In the genomic region with DNA sequence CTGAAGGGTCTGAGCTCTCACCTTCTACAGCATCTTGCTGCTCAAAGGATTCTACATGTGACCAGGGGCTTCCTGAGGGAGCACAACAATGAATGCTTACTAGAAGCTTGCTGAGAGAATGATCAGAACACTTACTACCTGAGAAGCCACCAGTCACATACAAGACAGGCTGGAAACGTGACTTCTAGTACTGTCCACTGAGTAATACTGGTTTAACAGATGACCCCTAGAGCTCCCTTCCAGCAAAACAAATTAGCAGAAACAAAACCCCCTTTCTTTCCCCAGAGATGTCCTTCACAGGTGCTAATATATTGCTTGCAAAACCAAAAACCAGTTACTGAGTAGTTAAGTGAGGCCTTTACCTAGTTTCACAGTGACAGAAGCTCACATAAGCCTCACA, we compare ENCODE assay signal across 13 cellular contexts. TPM values are rescaled to one million over a fixed set of nuclear protein-coding genes. Genes with fewer than 3 reads are reported as not detected.
A peak's percentile ranks its signal among the peaks of the same experiment; 100 is the strongest.
DNase-seq lines count a peak whose midpoint lies in the region; ATAC-seq and TF ChIP-seq lines count a peak whose summit lies in the region.
"Had no signal": no experiment of that assay in that cellular context is flagged by ENCODE, and none has a peak within 500 bp of the region (broad histone marks: within the 10 kb centered on the region; RNA-seq: fewer than 3 reads in every experiment).

No MANE protein-coding gene starts in this region.

- POLR2A ChIA-PET in HCT116 (lab: Charles Lee), result no interaction called here

- H3K27ac Mint-ChIP-seq in Calu3 (ENCODE audit: unreplicated experiment), result no peak overlapping the region
- H3K27ac Mint-ChIP-seq in activated T-helper 2 cell treated with anti-CD3 and anti-CD28 coated beads, Interferon-gamma antibody, Interleukin-2, Interleukin-4, amounts not matched to agents 10 μg/mL and 5 μg/mL and 100 μg/mL, durations not matched to agents 14 hours and 24 hours and 36 hours, result no peak overlapping the region
- H3K27ac Mint-ChIP-seq in nephron, result no peak overlapping the region

- DNase-seq in Calu3, result no peak
- DNase-seq in HCT116 (ENCODE audit: low read depth, low spot score), result no peak
- DNase-seq in activated T-helper 2 cell treated with anti-CD3 and anti-CD28 coated beads, Interferon-gamma antibody, Interleukin-2, Interleukin-4, amounts not matched to agents 10 μg/mL and 5 μg/mL and 100 μg/mL, durations not matched to agents 14 hours and 24 hours and 36 hours (ENCODE audit: low spot score), result no peak
- DNase-seq in iPS-NIHi11 (ENCODE audit: low spot score), result no peak
- no peak for DNase-seq in WERI-Rb-1
- DNase-seq: DMS53, left cardiac atrium, NCI-H2227 treated with DMSO at 0.1 percent for 48 hours had no signal

- intact Hi-C loops in Calu3 (cut with micrococcal nuclease; ENCODE audit: unreplicated experiment) (no loop called here), HCT116 (cut with micrococcal nuclease) (loop anchor here (10.0 kb wide), 1 partner anchor 369 kb away; no protein-coding TSS in a partner anchor)
- intact Hi-C loops in activated T-helper 2 cell treated with anti-CD3 and anti-CD28 coated beads, Interferon-gamma antibody, Interleukin-2, Interleukin-4, amounts not matched to agents 10 μg/mL and 5 μg/mL and 100 μg/mL, durations not matched to agents 14 hours and 24 hours and 36 hours (cut with micrococcal nuclease), result loop anchor here (2.0 to 10.0 kb wide), 3 partner anchors 179 to 1019 kb away; a partner anchor contains a TSS

- H3K79me2 ChIP-seq in HCT116 (ENCODE audit: insufficient read depth, low read length), result peaks cover 93% of the 10 kb centered on the region

- peaks cover 11 to 18% of the 10 kb centered on the region in 2 experiments; a peak in 3 of 4 replicates for H3K4me1 ChIP-seq in HCT116 (ENCODE audit: control insufficient read depth in 1 of 2, insufficient read depth in 2 of 2, low read length in 2 of 2)
- H3K4me1 ChIP-seq: parathyroid adenoma had no signal

- no peak overlapping the region for H3K9ac ChIP-seq in HCT116 (ENCODE audit: low read length)
- H3K9ac ChIP-seq: parathyroid adenoma had no signal

- TF ChIP-seq POLR2A in HCT116 (IDR thresholded peaks at IDR 0.05; ENCODE audit: borderline replicate concordance, extremely low read depth, insufficient read depth, insufficient read length), result no peak

- H3K9me3 ChIP-seq in HCT116 (ENCODE audit: control insufficient read depth in 1 of 2, insufficient read depth in 1 of 2, low read depth in 1 of 2, low read length in 2 of 2) (no peaks in the 10 kb centered on the region), WERI-Rb-1 (ENCODE audit: severe bottlenecking) (no peaks in the 10 kb centered on the region)
- H3K9me3 ChIP-seq: tibial nerve had no signal

- ATAC-seq in HCT116, result no peak
- ATAC-seq in GM21576 (IDR thresholded peaks at IDR 0.05; ENCODE audit: unreplicated experiment), result no peak
- ATAC-seq in HG03135 (IDR thresholded peaks at IDR 0.05; ENCODE audit: unreplicated experiment), result no peak
- ATAC-seq: left cardiac atrium had no signal

- H3K27me3 ChIP-seq in HCT116 (ENCODE audit: insufficient read depth, low read length) (no peaks in the 10 kb centered on the region), WERI-Rb-1 (ENCODE audit: insufficient read depth, low read depth, severe bottlenecking) (no peaks in the 10 kb centered on the region)
- H3K27me3 ChIP-seq: tibial nerve had no signal

- H3K9me2 ChIP-seq in HCT116 (ENCODE audit: insufficient read depth), result no peaks in the 10 kb centered on the region

- no TSS peak for BruUV-seq in Calu3 (replicated peaks; lab: Mats Ljungman, UMichigan)
- TSS peak; percentile 31 for BruUV-seq in HCT116 (replicated peaks; lab: Mats Ljungman, UMichigan)

- H3K4me3 ChIP-seq in HCT116 (replicated peaks in 1 of 2; ENCODE audit: low read depth in 1 of 2, low read length in 2 of 2) (no peak overlapping the region), WERI-Rb-1 (ENCODE audit: low read depth, low read length) (no peak overlapping the region)

- no peak overlapping the region for H3K27ac ChIP-seq in HCT116 (ENCODE audit: low read depth, low read length)
- H3K27ac ChIP-seq in WERI-Rb-1, result no peak overlapping the region
- H3K27ac ChIP-seq: parathyroid adenoma had no signal

- H3K4me3 Mint-ChIP-seq in Calu3 (ENCODE audit: low read depth, unreplicated experiment) (peak overlapping the region; percentile 82), nephron (peak overlapping the region; percentile 91 to 96 (median 95))
- peak overlapping the region; percentile 92 for H3K4me3 Mint-ChIP-seq in activated T-helper 2 cell treated with anti-CD3 and anti-CD28 coated beads, Interferon-gamma antibody, Interleukin-2, Interleukin-4, amounts not matched to agents 10 μg/mL and 5 μg/mL and 100 μg/mL, durations not matched to agents 14 hours and 24 hours and 36 hours (ENCODE audit: low read depth)

- H3K36me3 Mint-ChIP-seq in Calu3 (ENCODE audit: insufficient read depth, unreplicated experiment) (peaks cover 44% of the 10 kb centered on the region), nephron (ENCODE audit: low read depth) (no peaks in the 10 kb centered on the region)
- peaks cover 18% of the 10 kb centered on the region for H3K36me3 Mint-ChIP-seq in activated T-helper 2 cell treated with anti-CD3 and anti-CD28 coated beads, Interferon-gamma antibody, Interleukin-2, Interleukin-4, amounts not matched to agents 10 μg/mL and 5 μg/mL and 100 μg/mL, durations not matched to agents 14 hours and 24 hours and 36 hours (ENCODE audit: low read depth)

- H2AFZ ChIP-seq in HCT116 (ENCODE audit: low read depth, low read length, poor library complexity, severe bottlenecking), result no peak overlapping the region
- H2AFZ ChIP-seq: parathyroid adenoma had no signal

- TF ChIP-seq CTCF in Calu3 (IDR thresholded peaks at IDR 0.05; ENCODE audit: unreplicated experiment) (no peak), HCT116 (IDR thresholded peaks at IDR 0.05 in 2 of 3, conservative IDR thresholded peaks at IDR 0.05 in 1 of 3; ENCODE audit: borderline replicate concordance in 1 of 3, insufficient read depth in 1 of 3, low read depth in 2 of 3, low read length in 2 of 3) (no peak), nephron (IDR thresholded peaks at IDR 0.05; ENCODE audit: unreplicated experiment in 3 of 3) (no peak), WERI-Rb-1 (IDR thresholded peaks at IDR 0.05; ENCODE audit: low read depth, low read length) (no peak)

- RAD21 ChIA-PET in HCT116 (lab: Charles Lee; ENCODE audit: low non-redundant PET in 1 of 2, low total read pairs in 2 of 2, uncharacterized antibody in 2 of 2, unreplicated experiment in 2 of 2), result no interaction called here

- no peaks in the 10 kb centered on the region for H3K9me3 Mint-ChIP-seq in Calu3 (ENCODE audit: low read depth, unreplicated experiment)
- H3K9me3 Mint-ChIP-seq in activated T-helper 2 cell treated with anti-CD3 and anti-CD28 coated beads, Interferon-gamma antibody, Interleukin-2, Interleukin-4, amounts not matched to agents 10 μg/mL and 5 μg/mL and 100 μg/mL, durations not matched to agents 14 hours and 24 hours and 36 hours, result no peaks in the 10 kb centered on the region
- H3K9me3 Mint-ChIP-seq in nephron, result no peaks in the 10 kb centered on the region

- H3K27me3 Mint-ChIP-seq in Calu3 (ENCODE audit: unreplicated experiment) (no peaks in the 10 kb centered on the region), nephron (ENCODE audit: low read depth) (no peaks in the 10 kb centered on the region)
- no peaks in the 10 kb centered on the region for H3K27me3 Mint-ChIP-seq in activated T-helper 2 cell treated with anti-CD3 and anti-CD28 coated beads, Interferon-gamma antibody, Interleukin-2, Interleukin-4, amounts not matched to agents 10 μg/mL and 5 μg/mL and 100 μg/mL, durations not matched to agents 14 hours and 24 hours and 36 hours (ENCODE audit: low read depth)

- no peak for TF ChIP-seq RAD21 in HCT116 (IDR thresholded peaks at IDR 0.05; ENCODE audit: low read depth)

- H3K36me3 ChIP-seq in HCT116 (ENCODE audit: control insufficient read depth in 1 of 2, insufficient read depth in 2 of 2, low read length in 2 of 2) (peaks cover 0 to 6% of the 10 kb centered on the region in 2 experiments; a peak in 1 of 4 replicates), WERI-Rb-1 (no peaks in the 10 kb centered on the region)
- H3K36me3 ChIP-seq: tibial nerve had no signal

- H4K20me1 ChIP-seq in HCT116 (ENCODE audit: insufficient read depth), result no peaks in the 10 kb centered on the region; the same call in 1 of the 2 replicates

- CTCF ChIA-PET in Calu3 (lab: Charles Lee) (no interaction called here), HCT116 (lab: Charles Lee) (interaction anchor here (1.4 kb wide), 1 partner anchor 66 kb away, joined by 3 read pairs; a partner anchor contains a TSS)

- H3K4me1 Mint-ChIP-seq in Calu3 (ENCODE audit: low read depth, unreplicated experiment) (peaks cover 49% of the 10 kb centered on the region), nephron (peaks cover 30% of the 10 kb centered on the region)
- peaks cover 52% of the 10 kb centered on the region for H3K4me1 Mint-ChIP-seq in activated T-helper 2 cell treated with anti-CD3 and anti-CD28 coated beads, Interferon-gamma antibody, Interleukin-2, Interleukin-4, amounts not matched to agents 10 μg/mL and 5 μg/mL and 100 μg/mL, durations not matched to agents 14 hours and 24 hours and 36 hours (ENCODE audit: low read depth)

- peak overlapping the region; percentile 88; the same call in 1 of the 2 replicates for H3K4me2 ChIP-seq in HCT116 (ENCODE audit: low read length)

TF ChIP-seq in HCT116, 20 proteins besides CTCF, POLR2A, EP300 and RAD21 (continues in another document):
- TF ChIP-seq ZNF274 (IDR thresholded peaks at IDR 0.05; ENCODE audit: low read depth, low read length), result no peak
- TF ChIP-seq, protein P1, sequence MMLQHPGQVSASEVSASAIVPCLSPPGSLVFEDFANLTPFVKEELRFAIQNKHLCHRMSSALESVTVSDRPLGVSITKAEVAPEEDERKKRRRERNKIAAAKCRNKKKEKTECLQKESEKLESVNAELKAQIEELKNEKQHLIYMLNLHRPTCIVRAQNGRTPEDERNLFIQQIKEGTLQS (IDR thresholded peaks at IDR 0.05), result no peak

RNA-seq across cellular contexts. Expression of a gene that starts 2.1 kb away (rescaled TPM):
- total RNA-seq in Calu3 (2022) (35.8 and 36.3 TPM in 2 replicates), HCT116 (2021; ENCODE audit: unreplicated experiment) (22.4 TPM)
- 15.4 and 16.4 TPM in 2 replicates for polyA plus RNA-seq in HCT116 (2012)
- total RNA-seq in activated T-helper 2 cell treated with anti-CD3 and anti-CD28 coated beads, Interferon-gamma antibody, Interleukin-2, Interleukin-4, amounts not matched to agents 10 μg/mL and 5 μg/mL and 100 μg/mL, durations not matched to agents 14 hours and 24 hours and 36 hours, result 28.3 and 28.4 TPM in 2 replicates

RNA-seq across cellular contexts. Expression of a gene that starts 2.2 kb away (rescaled TPM):
- total RNA-seq in Calu3 (2022), result 25.2 and 25.7 TPM in 2 replicates
- total RNA-seq in HCT116 (2021; ENCODE audit: unreplicated experiment), result 20.4 TPM
- 5.8 TPM in 2 replicates for polyA plus RNA-seq in HCT116 (2012)
- 25.8 and 27.0 TPM in 2 replicates for total RNA-seq in activated T-helper 2 cell treated with anti-CD3 and anti-CD28 coated beads, Interferon-gamma antibody, Interleukin-2, Interleukin-4, amounts not matched to agents 10 μg/mL and 5 μg/mL and 100 μg/mL, durations not matched to agents 14 hours and 24 hours and 36 hours
